Comparison of ENCODE assay signal across 17 cellular contexts in the genomic region with DNA sequence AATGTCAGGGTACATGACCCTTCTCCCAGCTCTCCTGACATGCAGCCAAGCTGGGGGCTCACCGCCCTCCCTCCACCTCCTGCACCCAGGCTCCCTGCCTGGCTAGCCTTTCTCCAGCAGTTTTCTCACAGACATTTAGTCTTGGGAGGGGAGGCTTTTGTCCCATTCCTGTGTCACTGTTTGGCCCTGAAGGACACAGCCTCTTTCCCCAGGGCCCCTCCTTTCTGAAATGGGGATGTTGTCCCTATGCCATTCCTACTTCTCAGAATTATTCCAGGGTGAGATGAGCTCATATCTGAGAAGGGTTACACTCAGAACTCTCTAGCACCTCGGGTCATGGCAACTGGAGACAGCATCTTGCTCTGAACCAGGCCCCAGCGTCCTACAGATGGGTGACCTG. TPM values are rescaled to one million over a fixed set of nuclear protein-coding genes. Genes with fewer than 3 reads are reported as not detected.
DNase-seq lines count a peak whose midpoint lies in the region; ATAC-seq and TF ChIP-seq lines count a peak whose summit lies in the region.
"Had no signal": no experiment of that assay in that cellular context is flagged by ENCODE, and none has a peak within 500 bp of the region (broad histone marks: within the 10 kb centered on the region; RNA-seq: fewer than 3 reads in every experiment).

No MANE protein-coding gene starts in this region.

- H3K4me3 ChIP-seq in HUES48 (ENCODE audit: low read depth, low read length) (no peak overlapping the region), suprapubic skin (no peak overlapping the region)
- H3K4me3 ChIP-seq in CD8-positive, alpha-beta T cell (ENCODE audit: low read depth, low read length): no peak overlapping the region
- H3K4me3 ChIP-seq: K562 had no signal

- TF ChIP-seq POLR2A in suprapubic skin (IDR thresholded peaks at IDR 0.05): no peak

- no peaks in the 10 kb centered on the region for H3K36me3 Mint-ChIP-seq in chondrocyte (ENCODE audit: low read depth)
- H3K36me3 Mint-ChIP-seq in CD8-positive, alpha-beta T cell: no peaks in the 10 kb centered on the region
- H3K36me3 Mint-ChIP-seq: natural killer cell had no signal

- H3K27ac ChIP-seq in HUES48 (ENCODE audit: low read depth, low read length) (peak overlapping the region; percentile 66), suprapubic skin (peak overlapping the region; percentile 80)
- H3K27ac ChIP-seq in CD8-positive, alpha-beta T cell (ENCODE audit: low read depth, low read length): no peak overlapping the region

- WGBS in suprapubic skin: 75% methylated on average over 3 of the region's 3 CpGs

- H3K27ac Mint-ChIP-seq in chondrocyte (ENCODE audit: unreplicated experiment): peak overlapping the region; percentile 83
- no peak overlapping the region for H3K27ac Mint-ChIP-seq in CD8-positive, alpha-beta T cell
- H3K27ac Mint-ChIP-seq: B cell; natural killer cell; T-helper 2 cell treated with Interferon-gamma antibody and Interleukin-4, amounts not matched to agents 5 μg/mL and 100 μg/mL, for 36 hours had no signal

- H3K9ac ChIP-seq in HUES48 (ENCODE audit: low read depth, low read length): no peak overlapping the region

- ATAC-seq in stimulated activated naive CD8-positive, alpha-beta T cell treated with anti-CD3 and anti-CD28 coated beads, Interleukin-15, Interleukin-2, amounts not matched to agents 100 U/mL and 50 U/mL, for 24 hours: no peak
- no peak for ATAC-seq in GM21576 (IDR thresholded peaks at IDR 0.05; ENCODE audit: unreplicated experiment)
- ATAC-seq in CD8-positive, alpha-beta T cell: no peak
- ATAC-seq: natural killer cell had no signal

- POLR2A ChIA-PET in CD8-positive, alpha-beta T cell (lab: Charles Lee): no interaction called here

- H3K36me3 ChIP-seq in HUES48 (ENCODE audit: control insufficient read depth, insufficient read depth, low read length) (no peaks in the 10 kb centered on the region), suprapubic skin (no peaks in the 10 kb centered on the region)
- H3K36me3 ChIP-seq in CD8-positive, alpha-beta T cell (ENCODE audit: insufficient read depth, low read length): no peaks in the 10 kb centered on the region

- no peak for TF ChIP-seq EP300 in suprapubic skin (IDR thresholded peaks at IDR 0.05)

- H3K4me3 Mint-ChIP-seq in chondrocyte (ENCODE audit: unreplicated experiment): no peak overlapping the region
- H3K4me3 Mint-ChIP-seq in CD8-positive, alpha-beta T cell: no peak overlapping the region
- H3K4me3 Mint-ChIP-seq: B cell; natural killer cell; T-helper 2 cell treated with Interferon-gamma antibody and Interleukin-4, amounts not matched to agents 5 μg/mL and 100 μg/mL, for 36 hours had no signal

- intact Hi-C loops in CD8-positive, alpha-beta T cell (cut with DNase I, micrococcal nuclease): no loop called here

- TF ChIP-seq CTCF in chondrocyte (IDR thresholded peaks at IDR 0.05) (no peak), suprapubic skin (IDR thresholded peaks at IDR 0.05) (no peak)
- no peak for TF ChIP-seq CTCF in CD8-positive, alpha-beta T cell (IDR thresholded peaks at IDR 0.05)

- CTCF ChIA-PET in CD8-positive, alpha-beta T cell (lab: Charles Lee): interaction anchor here (0.9 to 1.8 kb wide), 9 partner anchors 8 to 684 kb away, joined by 3 to 7 read pairs (median 3); no protein-coding TSS in a partner anchor

- H3K27me3 Mint-ChIP-seq in chondrocyte (ENCODE audit: low read depth): no peaks in the 10 kb centered on the region
- H3K27me3 Mint-ChIP-seq in CD8-positive, alpha-beta T cell (ENCODE audit: low read depth): peaks cover 17% of the 10 kb centered on the region

- no peaks in the 10 kb centered on the region for H3K27me3 ChIP-seq in HUES48 (ENCODE audit: control insufficient read depth, insufficient read depth, low read length)
- H3K27me3 ChIP-seq in suprapubic skin: no peaks in the 10 kb centered on the region
- H3K27me3 ChIP-seq in CD8-positive, alpha-beta T cell (ENCODE audit: insufficient read depth, low read length): peaks cover 4% of the 10 kb centered on the region

- DNase-seq in chondrocyte (ENCODE audit: low spot score) (no peak), mesenteric fat pad (ENCODE audit: low spot score) (peak; percentile 71), suprapubic skin (ENCODE audit: low spot score in 2 of 2) (no peak)
- no peak for DNase-seq in stimulated activated naive CD8-positive, alpha-beta T cell treated with anti-CD3 and anti-CD28 coated beads, Interleukin-15, Interleukin-2, amounts not matched to agents 100 U/mL and 50 U/mL, for 24 hours
- no peak for DNase-seq in stimulated activated CD4-positive, alpha-beta T cell treated with anti-CD3 and anti-CD28 coated beads, Interleukin-4, amount 100 ng/mL, for 4 hours
- no peak for DNase-seq in CD8-positive, alpha-beta T cell
- DNase-seq: activated CD4-positive, alpha-beta T cell treated with anti-CD3 and anti-CD28 coated beads, Interleukin-2, amount 50 U/mL, for 1 hour; DMS79 treated with DMSO at 0.1 percent for 48 hours; islet precursor cell; natural killer cell; NCI-H1436 treated with DMSO at 0.1 percent for 48 hours; NCI-H524 treated with DMSO at 0.1 percent for 48 hours had no signal

- peaks cover 64% of the 10 kb centered on the region for H3K4me1 Mint-ChIP-seq in chondrocyte (ENCODE audit: low read depth)
- H3K4me1 Mint-ChIP-seq in CD8-positive, alpha-beta T cell (ENCODE audit: low read depth): peaks cover 4% of the 10 kb centered on the region
- H3K4me1 Mint-ChIP-seq: B cell had no signal

- peaks cover 24% of the 10 kb centered on the region for H3K4me1 ChIP-seq in HUES48 (ENCODE audit: control insufficient read depth, insufficient read depth, low read length)
- H3K4me1 ChIP-seq in suprapubic skin: peaks cover 21% of the 10 kb centered on the region
- no peaks in the 10 kb centered on the region for H3K4me1 ChIP-seq in CD8-positive, alpha-beta T cell (ENCODE audit: insufficient read depth, low read length)

- H3K9me3 ChIP-seq in HUES48 (ENCODE audit: control insufficient read depth, insufficient read depth, low read length): no peaks in the 10 kb centered on the region
- H3K9me3 ChIP-seq in suprapubic skin: no peaks in the 10 kb centered on the region
- no peaks in the 10 kb centered on the region for H3K9me3 ChIP-seq in CD8-positive, alpha-beta T cell (ENCODE audit: low read length)

- no peaks in the 10 kb centered on the region for H3K9me3 Mint-ChIP-seq in chondrocyte (ENCODE audit: low read depth)
- no peaks in the 10 kb centered on the region for H3K9me3 Mint-ChIP-seq in CD8-positive, alpha-beta T cell
- H3K9me3 Mint-ChIP-seq: natural killer cell; T-helper 2 cell treated with Interferon-gamma antibody and Interleukin-4, amounts not matched to agents 5 μg/mL and 100 μg/mL, for 36 hours had no signal

RNA-seq across cellular contexts. Expression of gene MRPL33, which starts 47.3 kb away (rescaled TPM):
- total RNA-seq in chondrocyte (59.9 to 64.9 TPM (median 62.1 TPM) in 3 replicates), mesenteric fat pad (71.1 TPM), suprapubic skin (10 to 100 TPM; 30.7 to 82.2 (median 56.3) TPM)
- 10 to 100 TPM; 35.8 to 39.0 TPM for total RNA-seq in CD8-positive, alpha-beta T cell
